In genomic region chr3:66378256-66378655, GRCh38 we compare ENCODE assay signal across 9 cellular contexts.
DNase-seq lines count a peak whose midpoint lies in the region; ATAC-seq and TF ChIP-seq lines count a peak whose summit lies in the region.
"Had no signal": no experiment of that assay in that cellular context is flagged by ENCODE, and none has a peak within 500 bp of the region (broad histone marks: within the 10 kb centered on the region; RNA-seq: fewer than 3 reads in every experiment).

No MANE protein-coding gene starts in this region.

- H3K4me3 ChIP-seq in AG04450 (ENCODE audit: low read depth, low read length) (no peak overlapping the region), HCT116 (replicated peaks in 1 of 2; ENCODE audit: low read depth in 1 of 2, low read length in 2 of 2) (no peak overlapping the region)

- H2AFZ ChIP-seq in HCT116 (ENCODE audit: low read depth, low read length, poor library complexity, severe bottlenecking), result no peak overlapping the region

- no peaks in the 10 kb centered on the region for H3K9me3 Mint-ChIP-seq in activated CD4-positive, alpha-beta memory T cell treated with anti-CD3 and anti-CD28 coated beads for 36 hours
- H3K9me3 Mint-ChIP-seq in stimulated activated effector memory CD8-positive, alpha-beta T cell treated with anti-CD3 and anti-CD28 coated beads, Interleukin-12 subunit alpha, Interleukin-12 subunit beta, amount 100 ng/mL, for 72 hours, result no peaks in the 10 kb centered on the region

- RAD21 ChIA-PET in HCT116 (lab: Charles Lee; ENCODE audit: low non-redundant PET in 1 of 2, low total read pairs in 2 of 2, uncharacterized antibody in 2 of 2, unreplicated experiment in 2 of 2), result no interaction called here

- no peak for TF ChIP-seq POLR2A in HCT116 (IDR thresholded peaks at IDR 0.05; ENCODE audit: borderline replicate concordance, extremely low read depth, insufficient read depth, insufficient read length)

- no TSS peak for BruUV-seq in HCT116 (replicated peaks; lab: Mats Ljungman, UMichigan)

- H3K9me3 ChIP-seq in AG04450 (ENCODE audit: control insufficient read depth, insufficient read depth, low read length) (no peaks in the 10 kb centered on the region), HCT116 (ENCODE audit: control insufficient read depth in 1 of 2, insufficient read depth in 1 of 2, low read depth in 1 of 2, low read length in 2 of 2) (no peaks in the 10 kb centered on the region)

- H3K4me1 Mint-ChIP-seq in activated CD4-positive, alpha-beta memory T cell treated with anti-CD3 and anti-CD28 coated beads for 36 hours (ENCODE audit: low read depth), result peaks cover 11% of the 10 kb centered on the region
- peaks cover 11% of the 10 kb centered on the region for H3K4me1 Mint-ChIP-seq in stimulated activated effector memory CD8-positive, alpha-beta T cell treated with anti-CD3 and anti-CD28 coated beads, Interleukin-12 subunit alpha, Interleukin-12 subunit beta, amount 100 ng/mL, for 72 hours

- CTCF ChIA-PET in AG04450 (lab: Charles Lee) (interaction anchor here (0.6 to 2.9 kb wide), 18 partner anchors 9 to 135 kb away, joined by 3 to 13 read pairs (median 4); no protein-coding TSS in a partner anchor), HCT116 (lab: Charles Lee) (interaction anchor here (0.9 to 1.5 kb wide), 10 partner anchors 11 to 454 kb away, joined by 3 to 5 read pairs (median 3); no protein-coding TSS in a partner anchor)
- CTCF ChIA-PET in activated CD4-positive, alpha-beta memory T cell treated with anti-CD3 and anti-CD28 coated beads for 36 hours (lab: Charles Lee), result interaction anchor here (0.5 to 3.2 kb wide), 38 partner anchors 9 to 444 kb away, joined by 3 to 47 read pairs (median 5); no protein-coding TSS in a partner anchor

- no peak overlapping the region for H3K4me3 Mint-ChIP-seq in activated CD4-positive, alpha-beta memory T cell treated with anti-CD3 and anti-CD28 coated beads for 36 hours
- no peak overlapping the region for H3K4me3 Mint-ChIP-seq in stimulated activated effector memory CD8-positive, alpha-beta T cell treated with anti-CD3 and anti-CD28 coated beads, Interleukin-12 subunit alpha, Interleukin-12 subunit beta, amount 100 ng/mL, for 72 hours

- peaks cover 8 to 11% of the 10 kb centered on the region in 2 experiments; a peak in 3 of 4 replicates for H3K4me1 ChIP-seq in HCT116 (ENCODE audit: control insufficient read depth in 1 of 2, insufficient read depth in 2 of 2, low read length in 2 of 2)

- H3K4me2 ChIP-seq in HCT116 (ENCODE audit: low read length), result no peak overlapping the region

- H3K36me3 Mint-ChIP-seq in activated CD4-positive, alpha-beta memory T cell treated with anti-CD3 and anti-CD28 coated beads for 36 hours, result peaks cover 48% of the 10 kb centered on the region
- H3K36me3 Mint-ChIP-seq in stimulated activated effector memory CD8-positive, alpha-beta T cell treated with anti-CD3 and anti-CD28 coated beads, Interleukin-12 subunit alpha, Interleukin-12 subunit beta, amount 100 ng/mL, for 72 hours, result peaks cover 81% of the 10 kb centered on the region

- peak overlapping the region; percentile 83 for H3K27ac Mint-ChIP-seq in activated CD4-positive, alpha-beta memory T cell treated with anti-CD3 and anti-CD28 coated beads for 36 hours
- H3K27ac Mint-ChIP-seq in stimulated activated effector memory CD8-positive, alpha-beta T cell treated with anti-CD3 and anti-CD28 coated beads, Interleukin-12 subunit alpha, Interleukin-12 subunit beta, amount 100 ng/mL, for 72 hours, result peak overlapping the region; percentile 96

- no peaks in the 10 kb centered on the region for H3K79me2 ChIP-seq in HCT116 (ENCODE audit: insufficient read depth, low read length)

- DNase-seq in AG04450 (ENCODE audit: low read depth, low spot score), result no peak
- DNase-seq in HCT116 (ENCODE audit: low read depth, low spot score), result peak; percentile 6
- peak; percentile 62 for DNase-seq in activated CD4-positive, alpha-beta memory T cell treated with anti-CD3 and anti-CD28 coated beads for 36 hours
- DNase-seq in fibroblast of peridontal ligament (ENCODE audit: extremely low read depth), result peak; percentile 9
- DNase-seq in stimulated activated effector memory CD8-positive, alpha-beta T cell treated with anti-CD3 and anti-CD28 coated beads, Interleukin-12 subunit alpha, Interleukin-12 subunit beta, amount 100 ng/mL, for 72 hours (ENCODE audit: low spot score in 2 of 2), result peak; percentile 15 to 55
- no peak for DNase-seq in NCI-H1694 (lab: John Stamatoyannopoulos, UW)

- no peak for TF ChIP-seq RAD21 in HCT116 (IDR thresholded peaks at IDR 0.05; ENCODE audit: low read depth)

- no peaks in the 10 kb centered on the region for H3K9me2 ChIP-seq in HCT116 (ENCODE audit: insufficient read depth)

- H4K20me1 ChIP-seq in HCT116 (ENCODE audit: insufficient read depth), result no peaks in the 10 kb centered on the region

- H3K27me3 ChIP-seq in AG04450 (ENCODE audit: control insufficient read depth, insufficient read depth, low read length) (no peaks in the 10 kb centered on the region), HCT116 (ENCODE audit: insufficient read depth, low read length) (no peaks in the 10 kb centered on the region)

- no peak overlapping the region for H3K9ac ChIP-seq in HCT116 (ENCODE audit: low read length)

- H3K27ac ChIP-seq in AG04450 (ENCODE audit: low read depth, low read length), result no peak overlapping the region
- H3K27ac ChIP-seq in HCT116 (ENCODE audit: low read depth, low read length), result no peak overlapping the region
- H3K27ac ChIP-seq: epithelial cell of prostate had no signal

- H3K27me3 Mint-ChIP-seq in activated CD4-positive, alpha-beta memory T cell treated with anti-CD3 and anti-CD28 coated beads for 36 hours, result no peaks in the 10 kb centered on the region

- POLR2A ChIA-PET in AG04450 (lab: Yijun Ruan, JAX), result no interaction called here
- POLR2A ChIA-PET in HCT116 (lab: Charles Lee), result no interaction called here
- POLR2A ChIA-PET in activated CD4-positive, alpha-beta memory T cell treated with anti-CD3 and anti-CD28 coated beads for 36 hours (lab: Charles Lee), result interaction anchor here (1.6 kb wide), 1 partner anchor 99 kb away, joined by 3 read pairs; no protein-coding TSS in a partner anchor

- TF ChIP-seq CTCF in AG04450 (IDR thresholded peaks at IDR 0.05; ENCODE audit: low read depth, low read length), result peak; percentile 55
- peak; percentile 11 to 83 (median 74); a peak in 5 of 6 replicates for TF ChIP-seq CTCF in HCT116 (IDR thresholded peaks at IDR 0.05 in 2 of 3, conservative IDR thresholded peaks at IDR 0.05 in 1 of 3; ENCODE audit: borderline replicate concordance in 1 of 3, insufficient read depth in 1 of 3, low read depth in 2 of 3, low read length in 2 of 3)

- peaks cover 2 to 11% of the 10 kb centered on the region in 2 experiments; a peak in 1 of 4 replicates for H3K36me3 ChIP-seq in HCT116 (ENCODE audit: control insufficient read depth in 1 of 2, insufficient read depth in 2 of 2, low read length in 2 of 2)

- ATAC-seq in HCT116 (peak; percentile 73; the same call in 1 of the 2 replicates), HG03571 (IDR thresholded peaks at IDR 0.05; ENCODE audit: unreplicated experiment) (no peak), HG03378 (IDR thresholded peaks at IDR 0.05; ENCODE audit: unreplicated experiment) (no peak)
- ATAC-seq in stimulated activated effector memory CD8-positive, alpha-beta T cell treated with anti-CD3 and anti-CD28 coated beads, Interleukin-12 subunit alpha, Interleukin-12 subunit beta, amount 100 ng/mL, for 72 hours, result no peak

- intact Hi-C loops in HCT116 (cut with micrococcal nuclease), result no loop called here
- intact Hi-C loops in activated CD4-positive, alpha-beta memory T cell treated with anti-CD3 and anti-CD28 coated beads for 36 hours (cut with micrococcal nuclease), result no loop called here

TF ChIP-seq in HCT116, 20 proteins besides CTCF, POLR2A, EP300 and RAD21:
- TF ChIP-seq ELF1 (IDR thresholded peaks at IDR 0.05; ENCODE audit: borderline replicate concordance, low read depth), result no peak
- no peak for TF ChIP-seq CEBPB (IDR thresholded peaks at IDR 0.05; ENCODE audit: low read depth)
- no peak for TF ChIP-seq EGR1 (IDR thresholded peaks at IDR 0.05; ENCODE audit: low read depth)

Comparison
In these comparisons a context has a peak if more than half of its experiments do, and no peak if none do; other contexts are left out.
1. DNase-seq: peak in HCT116 (single experiment), activated CD4-positive, alpha-beta memory T cell treated with anti-CD3 and anti-CD28 coated beads for 36 hours (single experiment), fibroblast of peridontal ligament (single experiment) and stimulated activated effector memory CD8-positive, alpha-beta T cell treated with anti-CD3 and anti-CD28 coated beads, Interleukin-12 subunit alpha, Interleukin-12 subunit beta, amount 100 ng/mL, for 72 hours (2 of 2); none in AG04450 (single experiment) and NCI-H1694 (single experiment).